ENCODE assay signal across 20 cellular contexts in the genomic region with DNA sequence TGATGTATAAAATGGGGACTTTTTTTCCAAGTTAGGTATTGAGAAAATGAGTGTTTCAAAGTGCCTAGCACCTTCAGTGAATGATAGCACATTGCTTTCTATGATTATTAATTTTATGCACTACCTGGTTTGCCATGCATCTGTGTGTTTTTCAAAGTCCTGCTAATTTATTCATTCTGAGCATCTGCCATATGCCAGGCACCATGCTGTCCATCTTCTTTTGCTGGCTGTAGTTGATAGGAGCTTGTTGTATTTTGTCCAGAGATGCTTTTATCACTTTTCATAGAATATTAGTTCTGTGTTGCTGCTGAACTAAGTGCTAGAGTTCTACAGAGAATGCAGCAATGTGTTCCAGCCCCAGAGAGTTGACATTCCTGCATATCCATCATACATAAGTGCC. TPM values are rescaled to one million over a fixed set of nuclear protein-coding genes. Genes with fewer than 3 reads are reported as not detected.
"Had no signal": no experiment of that assay in that cellular context is flagged by ENCODE, and none has a peak within 500 bp of the region (broad histone marks: within the 10 kb centered on the region; RNA-seq: fewer than 3 reads in every experiment).

No MANE protein-coding gene starts in this region.

- H3K4me3 ChIP-seq: right atrium auricular region, skin epidermis, thoracic aorta, upper lobe of right lung had no signal

- H3K9me3 Mint-ChIP-seq: nephron progenitor cell had no signal

- H3K27ac ChIP-seq: epithelial cell of prostate, right atrium auricular region, thoracic aorta, upper lobe of right lung had no signal

- H3K4me1 Mint-ChIP-seq: nephron progenitor cell had no signal

- H3K27me3 ChIP-seq: right atrium auricular region, upper lobe of right lung had no signal

- H3K27me3 Mint-ChIP-seq: activated B cell treated with CpG ODN at 0.5 μM for 24 hours had no signal

- H3K27ac Mint-ChIP-seq: nephron progenitor cell, progenitor cell of endocrine pancreas had no signal

- H3K4me1 ChIP-seq: right atrium auricular region, upper lobe of right lung had no signal

- DNase-seq: activated B cell treated with CpG ODN at 0.5 μM for 24 hours; activated CD4-positive, alpha-beta T cell treated with anti-CD3 and anti-CD28 coated beads for 48 hours; activated effector memory CD4-positive, alpha-beta T cell treated with Interleukin-2 at 50 U/mL for 16 hours; anterior cingulate cortex; foreskin melanocyte; mesendoderm; nephron progenitor cell; occipital lobe; stimulated activated CD4-positive, alpha-beta T cell treated with anti-CD3 and anti-CD28 coated beads, Interleukin-4, amount 100 ng/mL, for 24 hours; upper lobe of right lung had no signal

- ATAC-seq: activated naive CD4-positive, alpha-beta T cell treated with anti-CD3 and anti-CD28 coated beads, Interleukin-2, amount 50 U/mL, for 72 hours; upper lobe of right lung had no signal

- H3K9me3 ChIP-seq: right atrium auricular region, thoracic aorta, upper lobe of right lung had no signal

- H3K4me3 Mint-ChIP-seq: nephron progenitor cell had no signal

- H3K36me3 ChIP-seq: right atrium auricular region, thoracic aorta, upper lobe of right lung had no signal

RNA-seq across cellular contexts. Expression of gene CLNK, which starts 48.9 kb away (rescaled TPM):
- total RNA-seq: chondrocyte; dermis microvascular lymphatic vessel endothelial cell; fibroblast of lung; occipital lobe; progenitor cell of endocrine pancreas; right atrium auricular region; T-helper 2 cell treated with Interferon-gamma antibody and Interleukin-4, amounts not matched to agents 100 ng/mL and 5 ng/mL, for 36 hours; thoracic aorta had no signal
